In the genomic region with DNA sequence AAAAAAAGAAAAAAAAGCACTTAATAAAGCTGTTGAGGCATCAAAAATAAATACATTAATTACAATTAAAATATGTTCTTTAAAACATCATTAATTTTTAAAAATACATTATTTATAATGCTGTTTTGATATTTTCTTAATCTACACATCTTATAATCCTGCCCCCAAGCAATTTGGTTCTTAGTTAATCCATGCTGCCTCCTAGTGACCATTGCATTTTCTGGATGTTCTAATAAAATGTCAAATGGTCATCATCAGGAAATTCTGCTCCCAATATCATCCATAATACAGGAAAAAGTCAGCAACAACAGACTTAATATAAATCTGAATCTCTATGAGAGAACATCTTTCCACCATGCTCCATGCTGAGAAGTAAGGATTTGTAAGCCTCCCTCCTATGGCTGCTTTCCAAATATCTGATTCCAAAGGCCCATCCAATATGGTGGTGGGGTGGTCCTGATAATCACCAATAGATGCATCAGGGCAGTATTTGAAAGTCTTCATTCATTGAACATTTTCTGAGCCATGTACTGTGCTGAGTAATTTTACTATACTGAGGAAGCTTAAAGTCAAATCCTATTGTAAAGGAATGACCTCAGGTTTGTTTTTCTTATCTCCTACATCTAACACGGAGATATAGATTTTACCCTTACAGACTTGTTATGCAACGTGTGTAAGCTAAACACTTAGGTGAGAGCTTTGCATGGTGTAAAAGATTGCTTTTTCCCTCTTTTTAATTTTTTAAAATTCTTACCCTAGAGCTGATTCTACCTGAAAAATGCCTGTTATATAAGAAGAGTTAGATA, we compare ENCODE assay signal across 9 cellular contexts.
DNase-seq lines count a peak whose midpoint lies in the region; ATAC-seq and TF ChIP-seq lines count a peak whose summit lies in the region.
"Had no signal": no experiment of that assay in that cellular context is flagged by ENCODE, and none has a peak within 500 bp of the region (broad histone marks: within the 10 kb centered on the region; RNA-seq: fewer than 3 reads in every experiment).

No MANE protein-coding gene starts in this region.

- peak; percentile 53 for ATAC-seq in left lobe of liver
- no peak for ATAC-seq in activated naive CD8-positive, alpha-beta T cell treated with anti-CD3 and anti-CD28 coated beads, Interleukin-2, amount 50 U/mL, for 24 hours
- no peak for ATAC-seq in HG03565 (IDR thresholded peaks at IDR 0.05; ENCODE audit: unreplicated experiment)
- no peak for ATAC-seq in GM21360 (IDR thresholded peaks at IDR 0.05; ENCODE audit: unreplicated experiment)

- no peaks in the 10 kb centered on the region for H3K36me3 Mint-ChIP-seq in HFFc6 (ENCODE audit: low read depth)
- no peaks in the 10 kb centered on the region for H3K36me3 Mint-ChIP-seq in activated naive CD8-positive, alpha-beta T cell treated with anti-CD3 and anti-CD28 coated beads, Interleukin-2, amount 50 U/mL, for 24 hours (ENCODE audit: low read depth)

- DNase-seq in AG09309 (ENCODE audit: low read depth) (no peak), HFFc6 (peak; percentile 24), astrocyte of the cerebellum (ENCODE audit: low read depth) (no peak), left lobe of liver (ENCODE audit: low spot score) (no peak), germinal center (ENCODE audit: low spot score) (no peak)
- no peak for DNase-seq in activated naive CD8-positive, alpha-beta T cell treated with anti-CD3 and anti-CD28 coated beads, Interleukin-2, amount 50 U/mL, for 24 hours
- DNase-seq: activated gamma-delta T cell had no signal

- peaks cover 7% of the 10 kb centered on the region for H3K27me3 Mint-ChIP-seq in HFFc6 (ENCODE audit: insufficient read depth)
- H3K27me3 Mint-ChIP-seq in activated naive CD8-positive, alpha-beta T cell treated with anti-CD3 and anti-CD28 coated beads, Interleukin-2, amount 50 U/mL, for 24 hours, result peaks cover 11% of the 10 kb centered on the region

- H3K4me3 ChIP-seq in AG09309 (ENCODE audit: control insufficient read depth, low read depth, low read length), result no peak overlapping the region
- H3K4me3 ChIP-seq in astrocyte of the cerebellum (ENCODE audit: low read depth, low read length), result no peak overlapping the region

- peaks cover 16% of the 10 kb centered on the region for H3K9me3 Mint-ChIP-seq in HFFc6
- H3K9me3 Mint-ChIP-seq in activated naive CD8-positive, alpha-beta T cell treated with anti-CD3 and anti-CD28 coated beads, Interleukin-2, amount 50 U/mL, for 24 hours, result no peaks in the 10 kb centered on the region

- no peak overlapping the region for H3K27ac Mint-ChIP-seq in HFFc6
- H3K27ac Mint-ChIP-seq in activated naive CD8-positive, alpha-beta T cell treated with anti-CD3 and anti-CD28 coated beads, Interleukin-2, amount 50 U/mL, for 24 hours, result no peak overlapping the region

- TF ChIP-seq CTCF in AG09309 (IDR thresholded peaks at IDR 0.05; ENCODE audit: control insufficient read depth, insufficient read depth, low read depth, low read length, missing control alignments), result peak; percentile 68
- TF ChIP-seq CTCF in HFFc6 (IDR thresholded peaks at IDR 0.05), result peak; percentile 81
- TF ChIP-seq CTCF in astrocyte of the cerebellum (IDR thresholded peaks at IDR 0.05; ENCODE audit: low read depth, low read length, missing control alignments), result peak; percentile 51

- no peak overlapping the region for H3K4me3 Mint-ChIP-seq in HFFc6
- no peak overlapping the region for H3K4me3 Mint-ChIP-seq in activated naive CD8-positive, alpha-beta T cell treated with anti-CD3 and anti-CD28 coated beads, Interleukin-2, amount 50 U/mL, for 24 hours

- no peaks in the 10 kb centered on the region for H3K4me1 Mint-ChIP-seq in HFFc6 (ENCODE audit: low read depth)
- no peaks in the 10 kb centered on the region for H3K4me1 Mint-ChIP-seq in activated naive CD8-positive, alpha-beta T cell treated with anti-CD3 and anti-CD28 coated beads, Interleukin-2, amount 50 U/mL, for 24 hours

- in situ Hi-C loops in astrocyte of the cerebellum (cut with HindIII; ENCODE audit: low sequenced_read_pairs), result loop anchor here (25.0 kb wide), 1 partner anchor 166 kb away; no protein-coding TSS in a partner anchor
